ENCODE assay signal across 1 cellular context in the genomic region with DNA sequence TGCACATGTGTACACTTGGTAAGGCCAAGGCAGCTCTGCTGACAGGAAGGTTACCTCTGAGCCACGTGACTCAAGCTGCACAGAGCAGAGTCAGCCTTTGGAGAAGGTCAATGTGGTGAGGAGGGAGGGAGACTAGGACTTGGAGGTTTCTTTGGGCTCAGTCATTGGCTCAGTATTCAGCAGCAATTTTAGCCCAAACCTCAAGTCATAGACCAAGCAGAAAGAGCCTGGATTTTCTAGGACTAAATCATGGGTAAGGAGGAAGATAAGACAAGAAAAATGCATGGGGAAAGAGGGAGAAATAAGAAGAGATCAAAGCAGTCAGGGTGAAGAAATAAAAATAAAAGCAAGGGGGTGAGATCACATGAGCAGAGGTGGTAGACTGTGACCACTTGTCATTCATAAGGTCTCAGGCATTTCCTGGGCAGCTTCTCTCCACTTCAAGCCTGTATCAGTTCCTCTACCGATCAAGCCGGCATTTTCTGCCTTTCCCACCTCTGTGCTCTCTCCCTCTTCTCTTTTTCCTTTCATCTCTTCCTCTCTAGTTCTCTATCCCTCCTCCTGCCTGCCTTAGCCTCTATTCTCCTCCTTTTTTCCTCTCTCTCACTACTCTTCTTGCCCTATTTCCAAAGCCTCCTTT.
A peak's percentile ranks its signal among the peaks of the same experiment; 100 is the strongest.
TF ChIP-seq lines count a peak whose summit lies in the region.

No MANE protein-coding gene starts in this region.

TF ChIP-seq in GM12878, 131 proteins besides CTCF, POLR2A, EP300 and RAD21 (continued from another document and continues in another):
- TF ChIP-seq ZBTB4 (CRISPR knock-in tag; IDR thresholded peaks at IDR 0.05), result no peak
- TF ChIP-seq NBN (IDR thresholded peaks at IDR 0.05), result peak; percentile 96
- TF ChIP-seq ATF2 (IDR thresholded peaks at IDR 0.05; ENCODE audit: low read length), result no peak
- TF ChIP-seq KAT2A (conservative IDR thresholded peaks at IDR 0.05; ENCODE audit: control insufficient read depth, low read depth, low read length), result no peak
- TF ChIP-seq, protein P1, sequence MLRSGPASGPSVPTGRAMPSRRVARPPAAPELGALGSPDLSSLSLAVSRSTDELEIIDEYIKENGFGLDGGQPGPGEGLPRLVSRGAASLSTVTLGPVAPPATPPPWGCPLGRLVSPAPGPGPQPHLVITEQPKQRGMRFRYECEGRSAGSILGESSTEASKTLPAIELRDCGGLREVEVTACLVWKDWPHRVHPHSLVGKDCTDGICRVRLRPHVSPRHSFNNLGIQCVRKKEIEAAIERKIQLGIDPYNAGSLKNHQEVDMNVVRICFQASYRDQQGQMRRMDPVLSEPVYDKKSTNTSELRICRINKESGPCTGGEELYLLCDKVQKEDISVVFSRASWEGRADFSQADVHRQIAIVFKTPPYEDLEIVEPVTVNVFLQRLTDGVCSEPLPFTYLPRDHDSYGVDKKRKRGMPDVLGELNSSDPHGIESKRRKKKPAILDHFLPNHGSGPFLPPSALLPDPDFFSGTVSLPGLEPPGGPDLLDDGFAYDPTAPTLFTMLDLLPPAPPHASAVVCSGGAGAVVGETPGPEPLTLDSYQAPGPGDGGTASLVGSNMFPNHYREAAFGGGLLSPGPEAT (IDR thresholded peaks at IDR 0.05; ENCODE audit: low read depth), result no peak; the same call in 1 of the 2 replicates
- TF ChIP-seq RB1 (IDR thresholded peaks at IDR 0.05; ENCODE audit: borderline replicate concordance), result no peak
- no peak for TF ChIP-seq SMAD1 (IDR thresholded peaks at IDR 0.05; ENCODE audit: low read depth, partially characterized antibody)
- TF ChIP-seq CREM (IDR thresholded peaks at IDR 0.05; ENCODE audit: low read depth), result peak; percentile 47; the same call in 1 of the 2 replicates
- TF ChIP-seq HDAC2 (IDR thresholded peaks at IDR 0.05), result no peak
- no peak for TF ChIP-seq ZNF217 (IDR thresholded peaks at IDR 0.05)
- TF ChIP-seq CHD2 (IDR thresholded peaks at IDR 0.05; ENCODE audit: borderline replicate concordance, low read depth, low read length), result no peak
- TF ChIP-seq, protein P2, sequence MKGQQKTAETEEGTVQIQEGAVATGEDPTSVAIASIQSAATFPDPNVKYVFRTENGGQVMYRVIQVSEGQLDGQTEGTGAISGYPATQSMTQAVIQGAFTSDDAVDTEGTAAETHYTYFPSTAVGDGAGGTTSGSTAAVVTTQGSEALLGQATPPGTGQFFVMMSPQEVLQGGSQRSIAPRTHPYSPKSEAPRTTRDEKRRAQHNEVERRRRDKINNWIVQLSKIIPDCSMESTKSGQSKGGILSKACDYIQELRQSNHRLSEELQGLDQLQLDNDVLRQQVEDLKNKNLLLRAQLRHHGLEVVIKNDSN (IDR thresholded peaks at IDR 0.05; ENCODE audit: borderline replicate concordance, extremely low read length, insufficient read depth, low read depth, low read length), result peak; percentile 72
- 0 out of 2 replicates have a peak, but pooled peaks have one; percentile 14 for TF ChIP-seq JUNB (IDR thresholded peaks at IDR 0.05)
- peak; percentile 94 for TF ChIP-seq PAX5 (IDR thresholded peaks at IDR 0.05; ENCODE audit: borderline replicate concordance, low read depth, low read length)
- no peak; the same call in 1 of the 2 replicates for TF ChIP-seq DPF2 (IDR thresholded peaks at IDR 0.05)
- TF ChIP-seq TBL1XR1 (IDR thresholded peaks at IDR 0.05; ENCODE audit: low read depth, low read length), result no peak
- TF ChIP-seq LARP7 (IDR thresholded peaks at IDR 0.05), result no peak
- TF ChIP-seq FOXM1 (IDR thresholded peaks at IDR 0.05; ENCODE audit: low read depth, low read length), result no peak
- no peak; the same call in 1 of the 2 replicates for TF ChIP-seq NFIC (IDR thresholded peaks at IDR 0.05; ENCODE audit: low read depth, low read length)
- no peak for TF ChIP-seq JUND (IDR thresholded peaks at IDR 0.05; ENCODE audit: low read depth, low read length)
- no peak for TF ChIP-seq CBX3 (IDR thresholded peaks at IDR 0.05; ENCODE audit: borderline replicate concordance, low read depth)
- peak; percentile 94; the same call in 1 of the 2 replicates for TF ChIP-seq MLLT1 (IDR thresholded peaks at IDR 0.05)
- TF ChIP-seq MAX (IDR thresholded peaks at IDR 0.05; ENCODE audit: low read depth, low read length), result peak; percentile 28; the same call in 1 of the 2 replicates
- TF ChIP-seq SUPT20H (IDR thresholded peaks at IDR 0.05; ENCODE audit: borderline replicate concordance, control insufficient read depth, low read depth, low read length), result no peak
- TF ChIP-seq, protein P3, sequence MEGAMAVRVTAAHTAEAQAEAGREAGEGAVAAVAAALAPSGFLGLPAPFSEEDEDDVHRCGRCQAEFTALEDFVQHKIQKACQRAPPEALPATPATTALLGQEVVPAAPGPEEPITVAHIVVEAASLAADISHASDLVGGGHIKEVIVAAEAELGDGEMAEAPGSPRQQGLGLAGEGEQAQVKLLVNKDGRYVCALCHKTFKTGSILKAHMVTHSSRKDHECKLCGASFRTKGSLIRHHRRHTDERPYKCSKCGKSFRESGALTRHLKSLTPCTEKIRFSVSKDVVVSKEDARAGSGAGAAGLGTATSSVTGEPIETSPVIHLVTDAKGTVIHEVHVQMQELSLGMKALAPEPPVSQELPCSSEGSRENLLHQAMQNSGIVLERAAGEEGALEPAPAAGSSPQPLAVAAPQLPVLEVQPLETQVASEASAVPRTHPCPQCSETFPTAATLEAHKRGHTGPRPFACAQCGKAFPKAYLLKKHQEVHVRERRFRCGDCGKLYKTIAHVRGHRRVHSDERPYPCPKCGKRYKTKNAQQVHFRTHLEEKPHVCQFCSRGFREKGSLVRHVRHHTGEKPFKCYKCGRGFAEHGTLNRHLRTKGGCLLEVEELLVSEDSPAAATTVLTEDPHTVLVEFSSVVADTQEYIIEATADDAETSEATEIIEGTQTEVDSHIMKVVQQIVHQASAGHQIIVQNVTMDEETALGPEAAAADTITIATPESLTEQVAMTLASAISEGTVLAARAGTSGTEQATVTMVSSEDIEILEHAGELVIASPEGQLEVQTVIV (IDR thresholded peaks at IDR 0.05; ENCODE audit: borderline replicate concordance, partially characterized antibody), result no peak
- TF ChIP-seq CHD1 (IDR thresholded peaks at IDR 0.05; ENCODE audit: low read depth, low read length), result no peak
- no peak for TF ChIP-seq MYC (IDR thresholded peaks at IDR 0.05; ENCODE audit: insufficient read depth, insufficient read length, insufficient replicate concordance, low read length, severe bottlenecking)
- TF ChIP-seq SREBF1 (IDR thresholded peaks at IDR 0.05; ENCODE audit: low read length), result no peak
- no peak for TF ChIP-seq SIN3A (IDR thresholded peaks at IDR 0.05; ENCODE audit: low read depth, low read length)
- no peak; the same call in 1 of the 2 replicates for TF ChIP-seq SMC3 (IDR thresholded peaks at IDR 0.05; ENCODE audit: borderline replicate concordance, low read length)
- no peak for TF ChIP-seq SUZ12 (IDR thresholded peaks at IDR 0.05; ENCODE audit: unreplicated experiment)
- TF ChIP-seq ZBTB33 (IDR thresholded peaks at IDR 0.05), result no peak
- no peak for TF ChIP-seq NRF1 (conservative IDR thresholded peaks at IDR 0.05; ENCODE audit: low read depth, low read length)
- TF ChIP-seq ZNF207 (IDR thresholded peaks at IDR 0.05; ENCODE audit: borderline replicate concordance), result no peak
- peak; percentile 63 for TF ChIP-seq RUNX3 (IDR thresholded peaks at IDR 0.05; ENCODE audit: low read length)
- peak; percentile 73 to 76 for TF ChIP-seq BHLHE40 (IDR thresholded peaks at IDR 0.05; ENCODE audit: borderline replicate concordance in 1 of 2, low read depth in 2 of 2, low read length in 1 of 2)
- TF ChIP-seq NFXL1 (IDR thresholded peaks at IDR 0.05; ENCODE audit: borderline replicate concordance), result no peak
- no peak for TF ChIP-seq GATAD2B (conservative IDR thresholded peaks at IDR 0.05; ENCODE audit: low read depth)
- no peak for TF ChIP-seq RELA (IDR thresholded peaks at IDR 0.05; ENCODE audit: borderline replicate concordance, partially characterized antibody)
- TF ChIP-seq KLF5 (IDR thresholded peaks at IDR 0.05; ENCODE audit: partially characterized antibody), result no peak
- TF ChIP-seq IRF3 (IDR thresholded peaks at IDR 0.05), result no peak
- TF ChIP-seq EGR1 (IDR thresholded peaks at IDR 0.05; ENCODE audit: borderline replicate concordance in 1 of 2, low read depth in 2 of 2, low read length in 2 of 2), result no peak
- no peak for TF ChIP-seq TCF3 (IDR thresholded peaks at IDR 0.05; ENCODE audit: borderline replicate concordance, insufficient read depth, low read depth, low read length)
- TF ChIP-seq RCOR1 (conservative IDR thresholded peaks at IDR 0.05; ENCODE audit: low read depth, low read length), result no peak
- no peak for TF ChIP-seq SP1 (IDR thresholded peaks at IDR 0.05; ENCODE audit: low read depth, low read length)
